In genomic region chr9:111876179-111876578, GRCh38 we compare ENCODE assay signal across 23 cellular contexts. TPM values are rescaled to one million over a fixed set of nuclear protein-coding genes. Genes with fewer than 3 reads are reported as not detected.
A peak's percentile ranks its signal among the peaks of the same experiment; 100 is the strongest.
DNase-seq lines count a peak whose midpoint lies in the region; ATAC-seq and TF ChIP-seq lines count a peak whose summit lies in the region.
"Had no signal": no experiment of that assay in that cellular context is flagged by ENCODE, and none has a peak within 500 bp of the region (broad histone marks: within the 10 kb centered on the region; RNA-seq: fewer than 3 reads in every experiment).

No MANE protein-coding gene starts in this region.

- H3K4me1 ChIP-seq in mammary epithelial cell (ENCODE audit: insufficient read depth, low read length) (peaks cover 26% of the 10 kb centered on the region), breast epithelium (no peaks in the 10 kb centered on the region), HAP-1 (peaks cover 3% of the 10 kb centered on the region; the same call in 1 of the 2 replicates)
- H3K4me1 ChIP-seq: Peyer's patch, SJCRH30 had no signal

- no TSS peak for BruUV-seq in mammary epithelial cell (replicated peaks; lab: Mats Ljungman, UMichigan)

- TF ChIP-seq CTCF in mammary epithelial cell (conservative IDR thresholded peaks at IDR 0.05 in 1 of 2, IDR thresholded peaks at IDR 0.05 in 1 of 2; ENCODE audit: extremely low read depth in 1 of 2, insufficient read depth in 1 of 2, low read depth in 1 of 2, low read length in 2 of 2) (no peak), breast epithelium (IDR thresholded peaks at IDR 0.05) (no peak), WTC11 (IDR thresholded peaks at IDR 0.05) (no peak)

- POLR2A ChIA-PET in WTC11 (lab: Charles Lee): interaction anchor here (0.6 kb wide), 1 partner anchor 19 kb away, joined by 3 read pairs; no protein-coding TSS in a partner anchor

- H4K20me1 ChIP-seq in mammary epithelial cell (ENCODE audit: insufficient read depth, low read length): no peaks in the 10 kb centered on the region

- dilution Hi-C loops in mammary epithelial cell (cut with HindIII; ENCODE audit: low sequenced_read_pairs): no loop called here

- no peak overlapping the region for H3K4me3 Mint-ChIP-seq in WTC11
- H3K4me3 Mint-ChIP-seq: B cell; CD8-positive, alpha-beta T cell had no signal

- H3K9me3 ChIP-seq in mammary epithelial cell (replicated peaks; ENCODE audit: insufficient read depth, low read length) (no peaks in the 10 kb centered on the region), breast epithelium (no peaks in the 10 kb centered on the region), HAP-1 (no peaks in the 10 kb centered on the region)
- H3K9me3 ChIP-seq: Peyer's patch had no signal

- WGBS in mammary epithelial cell (ENCODE audit: low coverage, missing lambda C conversion rate): 70% methylated on average over 5 of the region's 5 CpGs

- H3K27ac ChIP-seq in mammary epithelial cell (ENCODE audit: insufficient read depth, low read depth, low read length): no peak overlapping the region
- no peak overlapping the region for H3K27ac ChIP-seq in breast epithelium
- H3K27ac ChIP-seq: 22Rv1, C4-2B, HL-60, Peyer's patch, SJCRH30 had no signal

- H2AFZ ChIP-seq in mammary epithelial cell (ENCODE audit: low read depth, low read length): peak overlapping the region; percentile 64

- no peak overlapping the region for H3K9ac ChIP-seq in mammary epithelial cell (ENCODE audit: insufficient read depth, low read length)

- DNase-seq in mammary epithelial cell (no peak), breast epithelium (ENCODE audit: low spot score in 2 of 2) (no peak), WTC11 (ENCODE audit: low spot score) (no peak), iris pigment epithelial cell (ENCODE audit: low read depth) (peak; percentile 32), SK-N-DZ (ENCODE audit: low spot score) (no peak), RPMI8226 (no peak), HAP-1 (ENCODE audit: low spot score in 2 of 2) (no peak)
- DNase-seq: CD8-positive, alpha-beta T cell; DMS 273 treated with DMSO at 0.1 percent for 48 hours; DMS79; NCI-H1092; NCI-H1417 treated with DMSO at 0.1 percent for 48 hours; NCI-H1694 treated with DMSO at 0.1 percent for 48 hours; NCI-H2081; NCI-H2227 treated with DMSO at 0.1 percent for 48 hours; NCI-H526 treated with DMSO at 0.1 percent for 48 hours; OCI-M1; Peyer's patch; SJCRH30 had no signal

- CTCF ChIA-PET in mammary epithelial cell (lab: Charles Lee; ENCODE audit: low non-redundant PET): no interaction called here
- CTCF ChIA-PET in WTC11 (lab: Charles Lee): no interaction called here

- in situ Hi-C loops in mammary epithelial cell (cut with MboI; ENCODE audit: low sequenced_read_pairs in 2 of 2) (no loop called here), HAP-1 (cut with MboI; ENCODE audit: low sequenced_read_pairs) (no loop called here)

- peak overlapping the region; percentile 83 for H3K27ac Mint-ChIP-seq in WTC11
- H3K27ac Mint-ChIP-seq: B cell; CD8-positive, alpha-beta T cell had no signal

- no peaks in the 10 kb centered on the region for H3K79me2 ChIP-seq in mammary epithelial cell (ENCODE audit: insufficient read depth, low read length)

- H3K4me3 ChIP-seq in mammary epithelial cell (replicated peaks in 1 of 3; ENCODE audit: insufficient read depth in 1 of 3, low read depth in 2 of 3, low read length in 3 of 3) (no peak overlapping the region), breast epithelium (no peak overlapping the region), HAP-1 (no peak overlapping the region)
- H3K4me3 ChIP-seq: Peyer's patch, SJCRH30 had no signal

- peaks cover 42% of the 10 kb centered on the region for H3K4me1 Mint-ChIP-seq in WTC11
- H3K4me1 Mint-ChIP-seq: B cell had no signal

- H3K9me3 Mint-ChIP-seq in WTC11: no peaks in the 10 kb centered on the region

- H3K27me3 Mint-ChIP-seq in WTC11 (ENCODE audit: low read depth): no peaks in the 10 kb centered on the region
- H3K27me3 Mint-ChIP-seq: B cell had no signal

- intact Hi-C loops in mammary epithelial cell (cut with micrococcal nuclease) (no loop called here), breast epithelium (cut with DNase I; ENCODE audit: low total_unique reads) (no loop called here)

- no peaks in the 10 kb centered on the region for H3K27me3 ChIP-seq in mammary epithelial cell (ENCODE audit: insufficient read depth, low read length)
- H3K27me3 ChIP-seq in breast epithelium: no peaks in the 10 kb centered on the region
- no peaks in the 10 kb centered on the region for H3K27me3 ChIP-seq in HAP-1 (ENCODE audit: low read depth)
- H3K27me3 ChIP-seq: Peyer's patch, SJCRH30 had no signal

- H3K4me2 ChIP-seq in mammary epithelial cell (ENCODE audit: insufficient read depth, low read depth, low read length): no peak overlapping the region

- TF ChIP-seq POLR2A in breast epithelium (IDR thresholded peaks at IDR 0.05): no peak

- no peak for ATAC-seq in WTC11
- ATAC-seq: CD8-positive, alpha-beta T cell had no signal

- no peaks in the 10 kb centered on the region for H3K36me3 ChIP-seq in mammary epithelial cell (ENCODE audit: insufficient read depth, low read length)
- no peaks in the 10 kb centered on the region for H3K36me3 ChIP-seq in breast epithelium
- H3K36me3 ChIP-seq in HAP-1 (replicated peaks): no peaks in the 10 kb centered on the region
- H3K36me3 ChIP-seq: Peyer's patch, SJCRH30 had no signal

- H3K36me3 Mint-ChIP-seq in WTC11: no peaks in the 10 kb centered on the region
- H3K36me3 Mint-ChIP-seq: CD8-positive, alpha-beta T cell had no signal

TF ChIP-seq in WTC11, 78 proteins besides CTCF, POLR2A, EP300 and RAD21 (continues in another document):
- TF ChIP-seq PRDM15 (CRISPR knock-in tag; IDR thresholded peaks at IDR 0.05): no peak
- TF ChIP-seq ZNF532 (CRISPR knock-in tag; IDR thresholded peaks at IDR 0.05; ENCODE audit: borderline replicate concordance): no peak
- no peak for TF ChIP-seq OVOL2 (CRISPR knock-in tag; IDR thresholded peaks at IDR 0.05; ENCODE audit: borderline replicate concordance)
- TF ChIP-seq ZNF263 (CRISPR knock-in tag; IDR thresholded peaks at IDR 0.05; ENCODE audit: low read depth): no peak
- no peak for TF ChIP-seq GRHL2 (CRISPR knock-in tag; IDR thresholded peaks at IDR 0.05; ENCODE audit: insufficient replicate concordance, severe bottlenecking)
- no peak for TF ChIP-seq HMGA2 (CRISPR knock-in tag; IDR thresholded peaks at IDR 0.05)

RNA-seq across cellular contexts. Expression of gene UGCG, which starts 20.4 kb away (rescaled TPM):
- total RNA-seq in mammary epithelial cell (10 to 100 TPM; 44.8 to 51.2 TPM), breast epithelium (10 to 100 TPM; 22.4 to 57.1 (median 55.1) TPM), WTC11 (2021) (34.0 to 37.5 TPM (median 34.6 TPM) in 3 replicates)
- 21.6 TPM for polyA plus RNA-seq in mammary epithelial cell
- 21.4 TPM for polyA minus RNA-seq in mammary epithelial cell
- polyA plus RNA-seq in SK-N-DZ (2014; cell fraction: cytosol; rRNA removed): 33.9 and 34.5 TPM in 2 replicates
- 16.9 and 17.8 TPM in 2 replicates for polyA plus RNA-seq in SK-N-DZ (2014; cell fraction: nucleus; rRNA removed)
